ENCODE assay signal across 1 cellular context in the genomic region with DNA sequence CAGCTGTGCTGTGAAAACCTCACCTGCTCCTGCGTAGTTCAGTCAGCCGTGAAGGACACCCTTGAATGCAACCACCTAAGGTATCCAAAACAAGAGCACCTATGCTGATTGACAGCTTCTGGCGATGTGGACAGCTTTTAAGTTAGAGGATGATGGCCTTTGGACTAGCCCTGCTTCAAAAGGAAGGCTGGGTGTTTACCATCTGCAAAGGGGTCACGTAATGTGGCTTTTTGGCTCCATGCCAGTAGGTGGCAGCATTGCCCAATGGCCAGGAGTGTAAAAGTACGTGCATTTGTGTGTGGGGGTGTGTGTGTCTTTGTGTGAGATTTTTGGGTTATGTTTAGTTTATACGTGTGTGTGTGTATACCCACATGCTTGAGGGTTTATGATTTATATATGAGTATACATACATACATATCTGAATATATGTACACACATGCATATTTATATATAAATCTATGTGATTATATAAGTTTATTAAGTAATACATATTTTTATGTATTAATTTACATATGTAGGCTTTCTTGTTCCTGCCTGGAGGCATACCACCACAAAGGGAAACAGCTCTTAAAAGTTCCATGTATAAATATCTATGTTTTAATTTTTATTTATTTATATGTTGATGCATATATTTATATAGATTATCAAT.
A peak's percentile ranks its signal among the peaks of the same experiment; 100 is the strongest.
TF ChIP-seq lines count a peak whose summit lies in the region.

No MANE protein-coding gene starts in this region.

TF ChIP-seq in HepG2, 621 proteins besides CTCF, POLR2A, EP300 and RAD21 (continued from another document and continues in another):
- TF ChIP-seq, protein P1, sequence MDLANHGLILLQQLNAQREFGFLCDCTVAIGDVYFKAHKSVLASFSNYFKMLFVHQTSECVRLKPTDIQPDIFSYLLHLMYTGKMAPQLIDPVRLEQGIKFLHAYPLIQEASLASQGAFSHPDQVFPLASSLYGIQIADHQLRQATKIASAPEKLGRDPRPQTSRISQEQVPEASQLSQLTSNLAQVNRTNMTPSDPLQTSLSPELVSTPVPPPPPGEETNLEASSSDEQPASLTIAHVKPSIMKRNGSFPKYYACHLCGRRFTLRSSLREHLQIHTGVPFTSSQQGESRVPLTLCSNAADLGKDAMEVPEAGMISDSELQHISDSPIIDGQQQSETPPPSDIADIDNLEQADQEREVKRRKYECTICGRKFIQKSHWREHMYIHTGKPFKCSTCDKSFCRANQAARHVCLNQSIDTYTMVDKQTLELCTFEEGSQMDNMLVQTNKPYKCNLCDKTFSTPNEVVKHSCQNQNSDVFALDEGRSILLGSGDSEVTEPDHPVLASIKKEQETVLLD (CRISPR knock-in tag; IDR thresholded peaks at IDR 0.05; ENCODE audit: low read depth), result no peak
- TF ChIP-seq ZNF670 (CRISPR knock-in tag; IDR thresholded peaks at IDR 0.05; ENCODE audit: borderline replicate concordance), result no peak
- TF ChIP-seq YY1 (IDR thresholded peaks at IDR 0.05; ENCODE audit: insufficient read depth, insufficient replicate concordance, low read depth, low read length), result no peak
- peak; percentile 90 for TF ChIP-seq FOXA3 (CRISPR knock-in tag; IDR thresholded peaks at IDR 0.05)
- no peak for TF ChIP-seq ZNF33B (CRISPR knock-in tag; IDR thresholded peaks at IDR 0.05)
- TF ChIP-seq JUND (CRISPR knock-in tag; IDR thresholded peaks at IDR 0.05), result no peak
- TF ChIP-seq NCOA2 (CRISPR knock-in tag; IDR thresholded peaks at IDR 0.05), result peak; percentile 27; the same call in 1 of the 2 replicates
- TF ChIP-seq ZNF350 (CRISPR knock-in tag; IDR thresholded peaks at IDR 0.05; ENCODE audit: borderline replicate concordance, low read depth), result no peak
- no peak for TF ChIP-seq NFE2L1 (CRISPR knock-in tag; IDR thresholded peaks at IDR 0.05; ENCODE audit: borderline replicate concordance)
- TF ChIP-seq, protein P2, sequence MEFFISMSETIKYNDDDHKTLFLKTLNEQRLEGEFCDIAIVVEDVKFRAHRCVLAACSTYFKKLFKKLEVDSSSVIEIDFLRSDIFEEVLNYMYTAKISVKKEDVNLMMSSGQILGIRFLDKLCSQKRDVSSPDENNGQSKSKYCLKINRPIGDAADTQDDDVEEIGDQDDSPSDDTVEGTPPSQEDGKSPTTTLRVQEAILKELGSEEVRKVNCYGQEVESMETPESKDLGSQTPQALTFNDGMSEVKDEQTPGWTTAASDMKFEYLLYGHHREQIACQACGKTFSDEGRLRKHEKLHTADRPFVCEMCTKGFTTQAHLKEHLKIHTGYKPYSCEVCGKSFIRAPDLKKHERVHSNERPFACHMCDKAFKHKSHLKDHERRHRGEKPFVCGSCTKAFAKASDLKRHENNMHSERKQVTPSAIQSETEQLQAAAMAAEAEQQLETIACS (CRISPR knock-in tag; IDR thresholded peaks at IDR 0.05), result no peak
- peak; percentile 35; the same call in 1 of the 2 replicates for TF ChIP-seq TBX2 (CRISPR knock-in tag; IDR thresholded peaks at IDR 0.05; ENCODE audit: borderline replicate concordance)
- no peak for TF ChIP-seq TBP (CRISPR knock-in tag; IDR thresholded peaks at IDR 0.05)
- no peak for TF ChIP-seq RFX3 (CRISPR knock-in tag; IDR thresholded peaks at IDR 0.05)
- peak; percentile 99 for TF ChIP-seq MEIS1 (CRISPR knock-in tag; IDR thresholded peaks at IDR 0.05; ENCODE audit: borderline replicate concordance)
- TF ChIP-seq, protein P3, sequence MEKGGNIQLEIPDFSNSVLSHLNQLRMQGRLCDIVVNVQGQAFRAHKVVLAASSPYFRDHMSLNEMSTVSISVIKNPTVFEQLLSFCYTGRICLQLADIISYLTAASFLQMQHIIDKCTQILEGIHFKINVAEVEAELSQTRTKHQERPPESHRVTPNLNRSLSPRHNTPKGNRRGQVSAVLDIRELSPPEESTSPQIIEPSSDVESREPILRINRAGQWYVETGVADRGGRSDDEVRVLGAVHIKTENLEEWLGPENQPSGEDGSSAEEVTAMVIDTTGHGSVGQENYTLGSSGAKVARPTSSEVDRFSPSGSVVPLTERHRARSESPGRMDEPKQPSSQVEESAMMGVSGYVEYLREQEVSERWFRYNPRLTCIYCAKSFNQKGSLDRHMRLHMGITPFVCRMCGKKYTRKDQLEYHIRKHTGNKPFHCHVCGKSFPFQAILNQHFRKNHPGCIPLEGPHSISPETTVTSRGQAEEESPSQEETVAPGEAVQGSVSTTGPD (CRISPR knock-in tag; IDR thresholded peaks at IDR 0.05), result no peak
- TF ChIP-seq, protein P4, sequence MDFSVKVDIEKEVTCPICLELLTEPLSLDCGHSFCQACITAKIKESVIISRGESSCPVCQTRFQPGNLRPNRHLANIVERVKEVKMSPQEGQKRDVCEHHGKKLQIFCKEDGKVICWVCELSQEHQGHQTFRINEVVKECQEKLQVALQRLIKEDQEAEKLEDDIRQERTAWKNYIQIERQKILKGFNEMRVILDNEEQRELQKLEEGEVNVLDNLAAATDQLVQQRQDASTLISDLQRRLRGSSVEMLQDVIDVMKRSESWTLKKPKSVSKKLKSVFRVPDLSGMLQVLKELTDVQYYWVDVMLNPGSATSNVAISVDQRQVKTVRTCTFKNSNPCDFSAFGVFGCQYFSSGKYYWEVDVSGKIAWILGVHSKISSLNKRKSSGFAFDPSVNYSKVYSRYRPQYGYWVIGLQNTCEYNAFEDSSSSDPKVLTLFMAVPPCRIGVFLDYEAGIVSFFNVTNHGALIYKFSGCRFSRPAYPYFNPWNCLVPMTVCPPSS (IDR thresholded peaks at IDR 0.05), result no peak
- no peak for TF ChIP-seq SP4 (CRISPR knock-in tag; IDR thresholded peaks at IDR 0.05)
- peak; percentile 21; the same call in 1 of the 2 replicates for TF ChIP-seq HDAC1 (CRISPR knock-in tag; IDR thresholded peaks at IDR 0.05)
- no peak for TF ChIP-seq MYNN (CRISPR knock-in tag; IDR thresholded peaks at IDR 0.05; ENCODE audit: low read depth)
- no peak for TF ChIP-seq ZNF230 (CRISPR knock-in tag; IDR thresholded peaks at IDR 0.05)
- no peak for TF ChIP-seq GPN1 (CRISPR knock-in tag; IDR thresholded peaks at IDR 0.05; ENCODE audit: borderline replicate concordance)
- no peak for TF ChIP-seq ZFY (CRISPR knock-in tag; IDR thresholded peaks at IDR 0.05)
- TF ChIP-seq, protein P5, sequence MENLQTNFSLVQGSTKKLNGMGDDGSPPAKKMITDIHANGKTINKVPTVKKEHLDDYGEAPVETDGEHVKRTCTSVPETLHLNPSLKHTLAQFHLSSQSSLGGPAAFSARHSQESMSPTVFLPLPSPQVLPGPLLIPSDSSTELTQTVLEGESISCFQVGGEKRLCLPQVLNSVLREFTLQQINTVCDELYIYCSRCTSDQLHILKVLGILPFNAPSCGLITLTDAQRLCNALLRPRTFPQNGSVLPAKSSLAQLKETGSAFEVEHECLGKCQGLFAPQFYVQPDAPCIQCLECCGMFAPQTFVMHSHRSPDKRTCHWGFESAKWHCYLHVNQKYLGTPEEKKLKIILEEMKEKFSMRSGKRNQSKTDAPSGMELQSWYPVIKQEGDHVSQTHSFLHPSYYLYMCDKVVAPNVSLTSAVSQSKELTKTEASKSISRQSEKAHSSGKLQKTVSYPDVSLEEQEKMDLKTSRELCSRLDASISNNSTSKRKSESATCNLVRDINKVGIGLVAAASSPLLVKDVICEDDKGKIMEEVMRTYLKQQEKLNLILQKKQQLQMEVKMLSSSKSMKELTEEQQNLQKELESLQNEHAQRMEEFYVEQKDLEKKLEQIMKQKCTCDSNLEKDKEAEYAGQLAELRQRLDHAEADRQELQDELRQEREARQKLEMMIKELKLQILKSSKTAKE (CRISPR knock-in tag; IDR thresholded peaks at IDR 0.05; ENCODE audit: borderline replicate concordance), result no peak
- TF ChIP-seq ZNF333 (CRISPR knock-in tag; IDR thresholded peaks at IDR 0.05; ENCODE audit: borderline replicate concordance), result no peak
- TF ChIP-seq, protein P6, sequence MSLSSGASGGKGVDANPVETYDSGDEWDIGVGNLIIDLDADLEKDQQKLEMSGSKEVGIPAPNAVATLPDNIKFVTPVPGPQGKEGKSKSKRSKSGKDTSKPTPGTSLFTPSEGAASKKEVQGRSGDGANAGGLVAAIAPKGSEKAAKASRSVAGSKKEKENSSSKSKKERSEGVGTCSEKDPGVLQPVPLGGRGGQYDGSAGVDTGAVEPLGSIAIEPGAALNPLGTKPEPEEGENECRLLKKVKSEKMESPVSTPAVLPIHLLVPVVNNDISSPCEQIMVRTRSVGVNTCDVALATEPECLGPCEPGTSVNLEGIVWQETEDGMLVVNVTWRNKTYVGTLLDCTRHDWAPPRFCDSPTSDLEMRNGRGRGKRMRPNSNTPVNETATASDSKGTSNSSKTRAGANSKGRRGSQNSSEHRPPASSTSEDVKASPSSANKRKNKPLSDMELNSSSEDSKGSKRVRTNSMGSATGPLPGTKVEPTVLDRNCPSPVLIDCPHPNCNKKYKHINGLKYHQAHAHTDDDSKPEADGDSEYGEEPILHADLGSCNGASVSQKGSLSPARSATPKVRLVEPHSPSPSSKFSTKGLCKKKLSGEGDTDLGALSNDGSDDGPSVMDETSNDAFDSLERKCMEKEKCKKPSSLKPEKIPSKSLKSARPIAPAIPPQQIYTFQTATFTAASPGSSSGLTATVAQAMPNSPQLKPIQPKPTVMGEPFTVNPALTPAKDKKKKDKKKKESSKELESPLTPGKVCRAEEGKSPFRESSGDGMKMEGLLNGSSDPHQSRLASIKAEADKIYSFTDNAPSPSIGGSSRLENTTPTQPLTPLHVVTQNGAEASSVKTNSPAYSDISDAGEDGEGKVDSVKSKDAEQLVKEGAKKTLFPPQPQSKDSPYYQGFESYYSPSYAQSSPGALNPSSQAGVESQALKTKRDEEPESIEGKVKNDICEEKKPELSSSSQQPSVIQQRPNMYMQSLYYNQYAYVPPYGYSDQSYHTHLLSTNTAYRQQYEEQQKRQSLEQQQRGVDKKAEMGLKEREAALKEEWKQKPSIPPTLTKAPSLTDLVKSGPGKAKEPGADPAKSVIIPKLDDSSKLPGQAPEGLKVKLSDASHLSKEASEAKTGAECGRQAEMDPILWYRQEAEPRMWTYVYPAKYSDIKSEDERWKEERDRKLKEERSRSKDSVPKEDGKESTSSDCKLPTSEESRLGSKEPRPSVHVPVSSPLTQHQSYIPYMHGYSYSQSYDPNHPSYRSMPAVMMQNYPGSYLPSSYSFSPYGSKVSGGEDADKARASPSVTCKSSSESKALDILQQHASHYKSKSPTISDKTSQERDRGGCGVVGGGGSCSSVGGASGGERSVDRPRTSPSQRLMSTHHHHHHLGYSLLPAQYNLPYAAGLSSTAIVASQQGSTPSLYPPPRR (CRISPR knock-in tag; IDR thresholded peaks at IDR 0.05; ENCODE audit: borderline replicate concordance), result no peak
- TF ChIP-seq ZKSCAN1 (IDR thresholded peaks at IDR 0.05; ENCODE audit: low read length), result no peak
- no peak for TF ChIP-seq ARNT (IDR thresholded peaks at IDR 0.05)
- peak; percentile 60; the same call in 2 of the 3 replicates for TF ChIP-seq MXI1 (IDR thresholded peaks at IDR 0.05; ENCODE audit: borderline replicate concordance, low read depth, low read length)
- TF ChIP-seq ZBTB8A (CRISPR knock-in tag; IDR thresholded peaks at IDR 0.05; ENCODE audit: borderline replicate concordance, low read depth), result no peak
- no peak for TF ChIP-seq CREB1 (IDR thresholded peaks at IDR 0.05)
- no peak for TF ChIP-seq CREB1 (CRISPR knock-in tag; IDR thresholded peaks at IDR 0.05)
- no peak for TF ChIP-seq ATF1 (CRISPR knock-in tag; IDR thresholded peaks at IDR 0.05)
- no peak for TF ChIP-seq ADNP (CRISPR knock-in tag; IDR thresholded peaks at IDR 0.05)
- TF ChIP-seq HNF4A (CRISPR knock-in tag; IDR thresholded peaks at IDR 0.05), result peak; percentile 94
- TF ChIP-seq FOXP1 (IDR thresholded peaks at IDR 0.05), result peak; percentile 78
- TF ChIP-seq FOXP1 (CRISPR knock-in tag; IDR thresholded peaks at IDR 0.05), result peak; percentile 85
- no peak for TF ChIP-seq ZSCAN21 (CRISPR knock-in tag; IDR thresholded peaks at IDR 0.05; ENCODE audit: borderline replicate concordance)
- no peak for TF ChIP-seq SIX4 (CRISPR knock-in tag; IDR thresholded peaks at IDR 0.05)
- TF ChIP-seq EED (CRISPR knock-in tag; IDR thresholded peaks at IDR 0.05), result no peak
- TF ChIP-seq ONECUT2 (CRISPR knock-in tag; IDR thresholded peaks at IDR 0.05), result no peak
- TF ChIP-seq POLR2AphosphoS2 (IDR thresholded peaks at IDR 0.05; ENCODE audit: low read depth, low read length), result no peak
- no peak for TF ChIP-seq ZNF775 (CRISPR knock-in tag; IDR thresholded peaks at IDR 0.05; ENCODE audit: borderline replicate concordance)
- TF ChIP-seq ZNF747 (CRISPR knock-in tag; IDR thresholded peaks at IDR 0.05; ENCODE audit: borderline replicate concordance), result no peak
- TF ChIP-seq ZNF746 (CRISPR knock-in tag; IDR thresholded peaks at IDR 0.05), result no peak
- TF ChIP-seq IKZF1 (IDR thresholded peaks at IDR 0.05), result no peak
- TF ChIP-seq, protein P7, sequence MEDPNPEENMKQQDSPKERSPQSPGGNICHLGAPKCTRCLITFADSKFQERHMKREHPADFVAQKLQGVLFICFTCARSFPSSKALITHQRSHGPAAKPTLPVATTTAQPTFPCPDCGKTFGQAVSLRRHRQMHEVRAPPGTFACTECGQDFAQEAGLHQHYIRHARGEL (CRISPR knock-in tag; IDR thresholded peaks at IDR 0.05), result no peak
- TF ChIP-seq, protein P8, sequence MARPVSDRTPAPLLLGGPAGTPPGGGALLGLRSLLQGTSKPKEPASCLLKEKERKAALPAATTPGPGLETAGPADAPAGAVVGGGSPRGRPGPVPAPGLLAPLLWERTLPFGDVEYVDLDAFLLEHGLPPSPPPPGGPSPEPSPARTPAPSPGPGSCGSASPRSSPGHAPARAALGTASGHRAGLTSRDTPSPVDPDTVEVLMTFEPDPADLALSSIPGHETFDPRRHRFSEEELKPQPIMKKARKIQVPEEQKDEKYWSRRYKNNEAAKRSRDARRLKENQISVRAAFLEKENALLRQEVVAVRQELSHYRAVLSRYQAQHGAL (CRISPR knock-in tag; IDR thresholded peaks at IDR 0.05; ENCODE audit: not compliant biosample characterization), result no peak
- 0 out of 2 replicates have a peak, but pooled peaks have one; percentile 45 for TF ChIP-seq THAP11 (CRISPR knock-in tag; IDR thresholded peaks at IDR 0.05)
- peak; percentile 62; the same call in 1 of the 2 replicates for TF ChIP-seq ERF (CRISPR knock-in tag; IDR thresholded peaks at IDR 0.05)
- TF ChIP-seq, protein P9, sequence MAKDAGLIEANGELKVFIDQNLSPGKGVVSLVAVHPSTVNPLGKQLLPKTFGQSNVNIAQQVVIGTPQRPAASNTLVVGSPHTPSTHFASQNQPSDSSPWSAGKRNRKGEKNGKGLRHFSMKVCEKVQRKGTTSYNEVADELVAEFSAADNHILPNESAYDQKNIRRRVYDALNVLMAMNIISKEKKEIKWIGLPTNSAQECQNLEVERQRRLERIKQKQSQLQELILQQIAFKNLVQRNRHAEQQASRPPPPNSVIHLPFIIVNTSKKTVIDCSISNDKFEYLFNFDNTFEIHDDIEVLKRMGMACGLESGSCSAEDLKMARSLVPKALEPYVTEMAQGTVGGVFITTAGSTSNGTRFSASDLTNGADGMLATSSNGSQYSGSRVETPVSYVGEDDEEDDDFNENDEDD (CRISPR knock-in tag; IDR thresholded peaks at IDR 0.05; ENCODE audit: borderline replicate concordance), result no peak
- TF ChIP-seq MTF1 (CRISPR knock-in tag; IDR thresholded peaks at IDR 0.05), result no peak
- no peak for TF ChIP-seq SATB2 (CRISPR knock-in tag; IDR thresholded peaks at IDR 0.05)
- no peak for TF ChIP-seq PAF1 (CRISPR knock-in tag; IDR thresholded peaks at IDR 0.05)
- TF ChIP-seq TP53 (CRISPR knock-in tag; conservative IDR thresholded peaks at IDR 0.05), result no peak
- TF ChIP-seq, protein P10, sequence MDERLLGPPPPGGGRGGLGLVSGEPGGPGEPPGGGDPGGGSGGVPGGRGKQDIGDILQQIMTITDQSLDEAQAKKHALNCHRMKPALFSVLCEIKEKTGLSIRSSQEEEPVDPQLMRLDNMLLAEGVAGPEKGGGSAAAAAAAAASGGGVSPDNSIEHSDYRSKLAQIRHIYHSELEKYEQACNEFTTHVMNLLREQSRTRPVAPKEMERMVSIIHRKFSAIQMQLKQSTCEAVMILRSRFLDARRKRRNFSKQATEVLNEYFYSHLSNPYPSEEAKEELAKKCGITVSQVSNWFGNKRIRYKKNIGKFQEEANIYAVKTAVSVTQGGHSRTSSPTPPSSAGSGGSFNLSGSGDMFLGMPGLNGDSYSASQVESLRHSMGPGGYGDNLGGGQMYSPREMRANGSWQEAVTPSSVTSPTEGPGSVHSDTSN (CRISPR knock-in tag; IDR thresholded peaks at IDR 0.05), result peak; percentile 91
